24 cellular contexts compared by ENCODE assay signal in genomic region chr5:8114597-8115266, GRCh38.
"Had no signal": no experiment of that assay in that cellular context is flagged by ENCODE, and none has a peak within 500 bp of the region (broad histone marks: within the 10 kb centered on the region; RNA-seq: fewer than 3 reads in every experiment).

No MANE protein-coding gene starts in this region.

- H3K36me3 ChIP-seq: adrenal gland, neutrophil, ovary, upper lobe of right lung had no signal

- ATAC-seq: activated CD4-positive, alpha-beta T cell treated with anti-CD3 and anti-CD28 coated beads for 36 hours; esophagus mucosa; sciatic nerve; T-cell; upper lobe of right lung had no signal

- H3K4me1 ChIP-seq: adrenal gland, upper lobe of right lung had no signal

- H3K9me3 ChIP-seq: adrenal gland, neutrophil, ovary, upper lobe of right lung had no signal

- H3K4me3 ChIP-seq: adrenal gland, ovary, upper lobe of right lung had no signal

- H3K27me3 ChIP-seq: adrenal gland, neutrophil, ovary, upper lobe of right lung had no signal

- FAIRE-seq: astrocyte, endothelial cell of umbilical vein, islet of Langerhans had no signal

- H3K27ac ChIP-seq: adrenal gland, neutrophil, ovary, upper lobe of right lung had no signal

- DNase-seq: activated B cell treated with CpG ODN at 0.5 μM for 24 hours; activated CD4-positive, alpha-beta T cell treated with anti-CD3 and anti-CD28 coated beads for 36 hours; activated CD4-positive, alpha-beta T cell treated with anti-CD3 and anti-CD28 coated beads, Interleukin-2, amount 50 U/mL, for 4 hours; activated CD8-positive, alpha-beta memory T cell treated with anti-CD3 and anti-CD28 coated beads for 24 hours; activated CD8-positive, alpha-beta memory T cell treated with anti-CD3 and anti-CD28 coated beads, Interleukin-2, amount 50 U/mL, for 4 hours; activated naive CD4-positive, alpha-beta T cell; activated T-cell treated with anti-CD3 and anti-CD28 coated beads, Interleukin-2, amount 50 U/mL, for 24 hours; adrenal gland; effector memory CD4-positive, alpha-beta T cell; foreskin melanocyte; ovary; small intestine; stimulated activated CD4-positive, alpha-beta T cell treated with anti-CD3 and anti-CD28 coated beads, Interleukin-15, amount 100 ng/mL, for 24 hours; stimulated activated CD4-positive, alpha-beta T cell treated with anti-CD3 and anti-CD28 coated beads, Interleukin-2, amount 100 ng/mL, for 48 hours; stimulated activated CD8-positive, alpha-beta memory T cell treated with anti-CD3 and anti-CD28 coated beads, Interleukin-4, amount 100 ng/mL, for 48 hours; stimulated activated naive CD4-positive, alpha-beta T cell; T-cell; upper lobe of right lung had no signal
